In the genomic region with DNA sequence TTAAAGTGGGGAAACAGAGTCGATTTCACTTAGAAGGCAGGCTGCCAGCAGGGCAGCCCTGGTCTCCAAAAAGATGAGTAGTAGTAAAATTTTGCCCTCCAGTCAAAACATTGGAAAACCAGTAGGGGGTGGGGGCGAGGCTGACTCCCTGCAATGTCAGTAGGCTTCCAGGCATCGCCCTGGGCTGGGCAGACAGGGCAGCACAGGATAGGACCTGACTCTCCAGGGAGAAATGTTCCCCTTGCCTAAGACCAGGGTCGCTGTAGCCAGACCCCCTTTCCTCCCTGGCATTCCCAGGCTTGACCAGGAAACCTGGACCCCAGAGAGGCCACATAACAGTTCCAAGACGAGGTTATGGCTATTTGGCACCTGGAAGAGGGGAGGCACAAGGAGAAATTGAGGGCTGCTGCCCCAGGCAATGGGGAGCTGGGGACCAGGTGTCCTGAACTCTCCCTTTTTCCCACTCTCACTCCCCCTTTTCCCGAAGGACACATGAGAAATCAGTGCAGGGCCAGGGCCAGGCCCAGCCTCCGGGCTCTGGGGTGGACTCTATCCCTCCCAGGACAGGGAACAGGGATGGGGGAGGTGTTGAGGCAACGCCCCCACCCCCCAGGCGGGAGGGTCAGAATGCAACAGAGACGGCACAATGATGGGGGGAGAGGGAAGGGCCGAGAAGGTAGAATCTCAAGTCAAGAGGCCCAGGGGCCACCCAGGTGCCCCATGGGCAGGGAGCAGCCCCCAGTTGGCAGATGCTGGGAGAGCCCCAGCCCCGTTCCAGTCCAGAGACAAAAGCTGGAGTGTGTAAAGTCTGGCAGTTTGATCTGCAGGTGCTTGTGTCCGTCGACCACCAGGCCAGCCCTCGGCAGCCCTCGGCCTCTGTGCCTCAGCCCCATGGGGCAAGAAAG, we compare ENCODE assay signal across 1 cellular context.
TF ChIP-seq lines count a peak whose summit lies in the region.

No MANE protein-coding gene starts in this region.

TF ChIP-seq in K562, 482 proteins besides CTCF, POLR2A, EP300 and RAD21:
- peak; percentile 39 for TF ChIP-seq RBFOX2 (IDR thresholded peaks at IDR 0.05; ENCODE audit: low read depth, low read length)
- TF ChIP-seq NFYB (IDR thresholded peaks at IDR 0.05; ENCODE audit: extremely low read depth, insufficient read length), result no peak
- TF ChIP-seq OTX1 (CRISPR knock-in tag; IDR thresholded peaks at IDR 0.05), result no peak
- no peak for TF ChIP-seq ZNF57 (CRISPR knock-in tag; IDR thresholded peaks at IDR 0.05)
- no peak for TF ChIP-seq TEAD2 (tag; IDR thresholded peaks at IDR 0.05)
- no peak for TF ChIP-seq RFX7 (CRISPR knock-in tag; IDR thresholded peaks at IDR 0.05)
- no peak for TF ChIP-seq GABPB2 (CRISPR knock-in tag; conservative IDR thresholded peaks at IDR 0.05)
- peak; percentile 49; the same call in 1 of the 2 replicates for TF ChIP-seq POLR2G (IDR thresholded peaks at IDR 0.05; ENCODE audit: low read depth, low read length)
